In the genomic region with DNA sequence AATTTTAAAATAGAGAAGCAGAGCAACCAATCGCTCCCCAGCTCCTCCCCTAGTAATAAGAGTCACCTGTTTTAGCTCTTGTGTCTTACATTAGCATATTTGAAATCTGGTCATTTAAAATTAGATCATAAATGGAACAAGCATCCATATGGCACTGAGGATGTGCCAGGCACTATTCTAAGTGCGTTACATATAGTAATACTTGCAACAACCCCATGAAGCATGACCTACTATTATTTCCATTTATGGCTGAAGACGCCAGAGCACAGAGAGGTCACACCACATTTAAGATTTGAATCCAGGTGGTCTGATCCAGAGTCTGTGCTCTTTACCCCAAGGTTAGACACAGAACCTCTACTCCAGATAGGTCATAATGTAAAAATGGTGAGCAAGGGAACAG, we compare ENCODE assay signal across 11 cellular contexts.
DNase-seq lines count a peak whose midpoint lies in the region; ATAC-seq lines count a peak whose summit lies in the region.
"Had no signal": no experiment of that assay in that cellular context is flagged by ENCODE, and none has a peak within 500 bp of the region (broad histone marks: within the 10 kb centered on the region; RNA-seq: fewer than 3 reads in every experiment).

No MANE protein-coding gene starts in this region.

- peak; percentile 19 for DNase-seq in activated CD4-positive, alpha-beta T cell treated with anti-CD3 and anti-CD28 coated beads, Interleukin-2, amount 10 ng/mL, durations not matched to agents 24 days and 14 days
- no peak for DNase-seq in activated CD4-positive, alpha-beta T cell treated with anti-CD3 and anti-CD28 coated beads, Interleukin-2, amount 50 U/mL, for 1 hour
- DNase-seq in NCI-H69 (lab: John Stamatoyannopoulos, UW) (peak; percentile 23), cerebellar cortex (ENCODE audit: low spot score) (peak; percentile 52), NCI-H748 (lab: John Stamatoyannopoulos, UW; ENCODE audit: unreplicated experiment) (no peak), GOT3 (lab: John Stamatoyannopoulos, UW) (no peak)
- no peak for DNase-seq in activated naive CD8-positive, alpha-beta T cell treated with anti-CD3 and anti-CD28 coated beads, Interleukin-2, amount 50 U/mL, for 24 hours
- DNase-seq: Calu3; CD8-positive, alpha-beta T cell; GDM1 had no signal

- H3K27me3 Mint-ChIP-seq in activated CD4-positive, alpha-beta T cell treated with anti-CD3 and anti-CD28 coated beads, Interleukin-2, amount 10 ng/mL, durations not matched to agents 24 days and 14 days: no peaks in the 10 kb centered on the region
- H3K27me3 Mint-ChIP-seq in activated naive CD8-positive, alpha-beta T cell treated with anti-CD3 and anti-CD28 coated beads, Interleukin-2, amount 50 U/mL, for 24 hours: no peaks in the 10 kb centered on the region
- H3K27me3 Mint-ChIP-seq: B cell had no signal

- H3K4me1 Mint-ChIP-seq in activated CD4-positive, alpha-beta T cell treated with anti-CD3 and anti-CD28 coated beads, Interleukin-2, amount 10 ng/mL, durations not matched to agents 24 days and 14 days: peaks cover 7% of the 10 kb centered on the region
- H3K4me1 Mint-ChIP-seq in activated naive CD8-positive, alpha-beta T cell treated with anti-CD3 and anti-CD28 coated beads, Interleukin-2, amount 50 U/mL, for 24 hours: peaks cover 5% of the 10 kb centered on the region
- H3K4me1 Mint-ChIP-seq: B cell had no signal

- H3K9me3 Mint-ChIP-seq in activated CD4-positive, alpha-beta T cell treated with anti-CD3 and anti-CD28 coated beads, Interleukin-2, amount 10 ng/mL, durations not matched to agents 24 days and 14 days: peaks cover 3% of the 10 kb centered on the region
- H3K9me3 Mint-ChIP-seq in activated naive CD8-positive, alpha-beta T cell treated with anti-CD3 and anti-CD28 coated beads, Interleukin-2, amount 50 U/mL, for 24 hours: no peaks in the 10 kb centered on the region
- H3K9me3 Mint-ChIP-seq: CD8-positive, alpha-beta T cell had no signal

- no peak overlapping the region for H3K27ac Mint-ChIP-seq in activated CD4-positive, alpha-beta T cell treated with anti-CD3 and anti-CD28 coated beads, Interleukin-2, amount 10 ng/mL, durations not matched to agents 24 days and 14 days
- no peak overlapping the region for H3K27ac Mint-ChIP-seq in activated naive CD8-positive, alpha-beta T cell treated with anti-CD3 and anti-CD28 coated beads, Interleukin-2, amount 50 U/mL, for 24 hours
- H3K27ac Mint-ChIP-seq: B cell; CD8-positive, alpha-beta T cell had no signal

- no peak for ATAC-seq in activated naive CD8-positive, alpha-beta T cell treated with anti-CD3 and anti-CD28 coated beads, Interleukin-2, amount 50 U/mL, for 24 hours
- ATAC-seq: CD8-positive, alpha-beta T cell had no signal

- H3K4me3 Mint-ChIP-seq in activated CD4-positive, alpha-beta T cell treated with anti-CD3 and anti-CD28 coated beads, Interleukin-2, amount 10 ng/mL, durations not matched to agents 24 days and 14 days: no peak overlapping the region
- H3K4me3 Mint-ChIP-seq in activated naive CD8-positive, alpha-beta T cell treated with anti-CD3 and anti-CD28 coated beads, Interleukin-2, amount 50 U/mL, for 24 hours: no peak overlapping the region
- H3K4me3 Mint-ChIP-seq: B cell; CD8-positive, alpha-beta T cell had no signal

- no peaks in the 10 kb centered on the region for H3K36me3 Mint-ChIP-seq in activated CD4-positive, alpha-beta T cell treated with anti-CD3 and anti-CD28 coated beads, Interleukin-2, amount 10 ng/mL, durations not matched to agents 24 days and 14 days (ENCODE audit: low read depth)
- no peaks in the 10 kb centered on the region for H3K36me3 Mint-ChIP-seq in activated naive CD8-positive, alpha-beta T cell treated with anti-CD3 and anti-CD28 coated beads, Interleukin-2, amount 50 U/mL, for 24 hours (ENCODE audit: low read depth)
- H3K36me3 Mint-ChIP-seq: CD8-positive, alpha-beta T cell had no signal

- intact Hi-C loops in activated CD4-positive, alpha-beta T cell treated with anti-CD3 and anti-CD28 coated beads, Interleukin-2, amount 10 ng/mL, durations not matched to agents 24 days and 14 days (cut with micrococcal nuclease): no loop called here

Comparison
In these comparisons a context has a peak if more than half of its experiments do, and no peak if none do; other contexts are left out.
1. DNase-seq: peak in activated CD4-positive, alpha-beta T cell treated with anti-CD3 and anti-CD28 coated beads, Interleukin-2, amount 10 ng/mL, durations not matched to agents 24 days and 14 days (single experiment), NCI-H69 (single experiment) and cerebellar cortex (single experiment); none in activated CD4-positive, alpha-beta T cell treated with anti-CD3 and anti-CD28 coated beads, Interleukin-2, amount 50 U/mL, for 1 hour (single experiment), NCI-H748 (single experiment), GOT3 (single experiment) and activated naive CD8-positive, alpha-beta T cell treated with anti-CD3 and anti-CD28 coated beads, Interleukin-2, amount 50 U/mL, for 24 hours (single experiment).